ENCODE assay signal across 24 cellular contexts in genomic region chr6:134734312-134734869, GRCh38.
"Had no signal": no experiment of that assay in that cellular context is flagged by ENCODE, and none has a peak within 500 bp of the region (broad histone marks: within the 10 kb centered on the region; RNA-seq: fewer than 3 reads in every experiment).

No MANE protein-coding gene starts in this region.

- H3K27ac Mint-ChIP-seq: activated CD8-positive, alpha-beta T cell treated with anti-CD3 and anti-CD28 coated beads for 36 hours; activated naive CD4-positive, alpha-beta T cell treated with anti-CD3 and anti-CD28 coated beads, Interleukin-2, amount 50 U/mL, for 24 hours; activated T-cell treated with anti-CD3 and anti-CD28 coated beads, Interleukin-2, amount 50 U/mL, for 72 hours; activated T-helper 2 cell treated with anti-CD3 and anti-CD28 coated beads, Interferon-gamma antibody, Interleukin-2, Interleukin-4, amounts not matched to agents 10 μg/mL and 5 μg/mL and 100 μg/mL, durations not matched to agents 14 hours and 24 hours and 36 hours had no signal

- DNase-seq: activated CD4-positive, alpha-beta T cell treated with anti-CD3 and anti-CD28 coated beads, Interleukin-2, amount 50 U/mL, for 1 hour; activated CD4-positive, CD25-positive, alpha-beta regulatory T cell; activated CD8-positive, alpha-beta memory T cell treated with anti-CD3 and anti-CD28 coated beads, Interleukin-2, amount 50 U/mL, for 4 hours; activated CD8-positive, alpha-beta T cell treated with anti-CD3 and anti-CD28 coated beads for 36 hours; activated T-cell treated with anti-CD3 and anti-CD28 coated beads, Interleukin-2, amount 50 U/mL, for 72 hours; aorta; caudate nucleus; colonic mucosa; MG63; NCI-H1092 treated with DMSO at 0.1 percent for 48 hours; NCI-H1417 treated with DMSO at 0.1 percent for 48 hours; NCI-H1694; NCI-H2029; NCI-H2107; NCI-H2171 treated with DMSO at 0.1 percent for 48 hours; NCI-H226; NCI-H510A; NCI-H748 treated with DMSO at 0.1 percent for 48 hours; SIG-M5; T-helper 2 cell; T1000 had no signal

- H3K36me3 ChIP-seq: breast epithelium, colonic mucosa, MG63 had no signal

- H3K4me3 ChIP-seq: breast epithelium, colonic mucosa, MG63 had no signal

- H3K36me3 Mint-ChIP-seq: activated naive CD4-positive, alpha-beta T cell treated with anti-CD3 and anti-CD28 coated beads, Interleukin-2, amount 50 U/mL, for 24 hours had no signal

- H3K4me3 Mint-ChIP-seq: activated CD8-positive, alpha-beta T cell treated with anti-CD3 and anti-CD28 coated beads for 36 hours; activated naive CD4-positive, alpha-beta T cell treated with anti-CD3 and anti-CD28 coated beads, Interleukin-2, amount 50 U/mL, for 24 hours; activated T-cell treated with anti-CD3 and anti-CD28 coated beads, Interleukin-2, amount 50 U/mL, for 72 hours had no signal

- H3K4me1 ChIP-seq: breast epithelium, colonic mucosa had no signal

- H3K27me3 ChIP-seq: breast epithelium, colonic mucosa had no signal

- H3K4me1 Mint-ChIP-seq: activated naive CD4-positive, alpha-beta T cell treated with anti-CD3 and anti-CD28 coated beads, Interleukin-2, amount 50 U/mL, for 24 hours had no signal

- H3K27me3 Mint-ChIP-seq: activated CD8-positive, alpha-beta T cell treated with anti-CD3 and anti-CD28 coated beads for 36 hours had no signal

- H3K9me3 ChIP-seq: breast epithelium, colonic mucosa, MG63 had no signal

- H3K27ac ChIP-seq: breast epithelium, colonic mucosa had no signal

- H3K9me3 Mint-ChIP-seq: activated CD8-positive, alpha-beta T cell treated with anti-CD3 and anti-CD28 coated beads for 36 hours; activated naive CD4-positive, alpha-beta T cell treated with anti-CD3 and anti-CD28 coated beads, Interleukin-2, amount 50 U/mL, for 24 hours; activated T-cell treated with anti-CD3 and anti-CD28 coated beads, Interleukin-2, amount 50 U/mL, for 72 hours; activated T-helper 2 cell treated with anti-CD3 and anti-CD28 coated beads, Interferon-gamma antibody, Interleukin-2, Interleukin-4, amounts not matched to agents 10 μg/mL and 5 μg/mL and 100 μg/mL, durations not matched to agents 14 hours and 24 hours and 36 hours had no signal

- ATAC-seq: activated CD8-positive, alpha-beta T cell treated with anti-CD3 and anti-CD28 coated beads for 36 hours; activated T-cell treated with anti-CD3 and anti-CD28 coated beads, Interleukin-2, amount 50 U/mL, for 72 hours had no signal
